ENCODE assay signal across 23 cellular contexts in the genomic region with DNA sequence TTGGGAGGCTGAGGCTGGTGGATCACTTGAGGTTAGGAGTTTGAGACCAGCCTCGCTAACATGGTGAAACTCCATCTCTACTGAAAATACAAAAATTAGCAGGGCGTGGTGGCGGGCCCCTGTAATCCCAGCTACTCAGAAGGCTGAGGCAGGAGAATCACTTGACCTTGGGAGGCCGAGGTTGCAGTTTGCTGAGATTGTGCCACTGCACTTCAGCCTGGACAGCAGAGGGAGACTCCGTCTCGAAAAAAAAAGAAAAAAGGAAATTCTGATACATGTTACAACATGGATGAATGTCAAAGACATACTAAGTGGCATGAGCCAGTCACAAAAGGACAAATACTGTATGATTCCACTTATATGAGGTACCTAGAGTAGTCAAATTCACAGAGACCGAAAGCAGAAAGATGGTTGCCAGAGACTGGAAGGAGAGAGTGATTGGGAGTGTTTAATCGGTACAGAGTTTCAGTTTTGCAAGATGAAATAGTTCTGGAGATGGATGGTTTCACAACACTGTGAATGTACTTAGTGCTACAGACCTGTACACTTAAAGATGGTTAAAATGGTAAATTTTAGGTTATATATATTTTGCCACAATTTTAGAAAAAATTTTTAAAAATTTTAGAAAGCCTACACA.
DNase-seq lines count a peak whose midpoint lies in the region; ATAC-seq and TF ChIP-seq lines count a peak whose summit lies in the region.
"Had no signal": no experiment of that assay in that cellular context is flagged by ENCODE, and none has a peak within 500 bp of the region (broad histone marks: within the 10 kb centered on the region; RNA-seq: fewer than 3 reads in every experiment).

No MANE protein-coding gene starts in this region.

- H3K4me1 ChIP-seq in SJCRH30 (peaks cover 13% of the 10 kb centered on the region), testis (peaks cover 11% of the 10 kb centered on the region)
- H3K4me1 ChIP-seq: sigmoid colon had no signal

- DNase-seq in HFF-Myc (ENCODE audit: extremely low read depth, low read depth) (no peak), SJCRH30 (peak in 1 of 2 experiments; percentile 53), fibroblast of peridontal ligament (ENCODE audit: extremely low read depth) (peak; percentile 64), testis (peak; percentile 25), inferior parietal cortex (ENCODE audit: extremely low spot score) (no peak), AG08396 (ENCODE audit: low spot score) (no peak)
- DNase-seq: activated CD4-positive, alpha-beta memory T cell treated with anti-CD3 and anti-CD28 coated beads, Interleukin-2, amount 10 ng/mL, durations not matched to agents 7 days and 5 days; activated naive CD8-positive, alpha-beta T cell treated with anti-CD3 and anti-CD28 coated beads, Interleukin-2, amount 10 ng/mL, durations not matched to agents 7 days and 5 days; CD4-positive, CD25-positive, alpha-beta regulatory T cell; cerebellar nuclear complex; DMS79; endodermal cell; immature natural killer cell; midbrain; NCI-H2107; PC-9; sigmoid colon; stimulated activated CD4-positive, alpha-beta T cell treated with anti-CD3 and anti-CD28 coated beads, Interleukin-4, amount 100 ng/mL, for 24 hours; stimulated activated CD8-positive, alpha-beta memory T cell treated with anti-CD3 and anti-CD28 coated beads, Interleukin-4, amount 100 ng/mL, for 48 hours; T-cell; thyroid gland; WERI-Rb-1 had no signal

- TF ChIP-seq CTCF in HFF-Myc (IDR thresholded peaks at IDR 0.05; ENCODE audit: low read depth, low read length, missing control alignments) = peak; percentile 18
- peak in 1 of 3 experiments; percentile 13 for TF ChIP-seq CTCF in testis (IDR thresholded peaks at IDR 0.05)

- no peak for TF ChIP-seq POLR2A in testis (IDR thresholded peaks at IDR 0.05)

- intact Hi-C loops in testis (cut with DNase I; ENCODE audit: low total_unique reads) = no loop called here

- WGBS in testis, 2 donors = 60 to 68% methylated on average over 8 of the region's 8 CpGs

- H3K36me3 ChIP-seq in SJCRH30 (peaks cover 5% of the 10 kb centered on the region; the same call in 1 of the 2 replicates), testis (ENCODE audit: low read depth, missing control alignments) (no peaks in the 10 kb centered on the region)
- H3K36me3 ChIP-seq: sigmoid colon, thyroid gland, WERI-Rb-1 had no signal

- H3K9me3 ChIP-seq in SJCRH30 (replicated peaks) (no peaks in the 10 kb centered on the region), testis (no peaks in the 10 kb centered on the region)
- H3K9me3 ChIP-seq: sigmoid colon, thyroid gland had no signal

- H3K27me3 ChIP-seq in SJCRH30 (no peaks in the 10 kb centered on the region), testis (no peaks in the 10 kb centered on the region)
- H3K27me3 ChIP-seq: sigmoid colon, thyroid gland had no signal

- H3K4me3 ChIP-seq in HFF-Myc (replicated peaks; ENCODE audit: low read depth, low read length) (no peak overlapping the region), SJCRH30 (peak overlapping the region; percentile 75), testis (no peak overlapping the region)
- H3K4me3 ChIP-seq: PC-9, sigmoid colon, thyroid gland had no signal

- peak overlapping the region; percentile 89 for H3K27ac ChIP-seq in SJCRH30
- no peak overlapping the region for H3K27ac ChIP-seq in testis
- H3K27ac ChIP-seq: PC-9, sigmoid colon, thyroid gland, WERI-Rb-1 had no signal

- no peak for ATAC-seq in HG03442 (IDR thresholded peaks at IDR 0.05; ENCODE audit: unreplicated experiment)
- ATAC-seq: T-cell had no signal

Comparison
In these comparisons a context has a peak if more than half of its experiments do, and no peak if none do; other contexts are left out.
1. DNase-seq: peak in fibroblast of peridontal ligament (single experiment) and testis (single experiment); none in HFF-Myc (single experiment), inferior parietal cortex (single experiment) and AG08396 (single experiment).